8 cellular contexts compared by ENCODE assay signal in the genomic region with DNA sequence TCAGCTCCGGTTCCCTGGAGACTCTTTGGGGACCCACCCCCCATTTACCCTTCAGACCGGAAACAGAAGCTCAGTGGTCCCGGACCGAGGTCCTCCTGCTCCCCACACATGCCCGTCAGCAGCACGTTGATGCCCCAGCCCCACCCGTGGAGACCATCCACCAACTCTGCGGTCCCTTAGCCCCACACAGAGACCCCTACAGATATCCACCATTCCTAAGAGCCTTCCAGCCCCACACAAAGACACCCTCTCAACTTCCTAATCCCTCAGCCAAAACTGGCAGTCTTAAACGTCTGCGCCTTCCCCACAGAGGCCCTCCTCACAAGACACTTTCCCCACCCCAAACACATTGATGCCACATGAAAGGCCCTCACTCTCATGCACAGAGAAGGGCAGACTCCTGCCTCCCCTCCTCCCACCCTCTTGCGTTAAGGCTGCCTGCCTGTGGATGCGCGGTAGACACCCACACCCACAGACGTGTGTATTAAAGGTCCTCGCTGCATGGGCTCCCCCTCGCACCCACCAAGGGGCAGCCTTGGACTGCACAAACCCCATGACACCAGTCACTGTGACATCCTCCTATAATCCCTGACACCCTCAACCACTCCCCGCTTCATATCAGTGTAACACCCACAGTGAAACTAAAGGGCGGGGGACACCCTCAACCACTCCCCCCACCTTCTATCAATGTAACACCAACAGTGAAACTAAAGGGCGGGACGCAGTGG. TPM values are rescaled to one million over a fixed set of nuclear protein-coding genes. Genes with fewer than 3 reads are reported as not detected.
A peak's percentile ranks its signal among the peaks of the same experiment; 100 is the strongest.
DNase-seq lines count a peak whose midpoint lies in the region; ATAC-seq and TF ChIP-seq lines count a peak whose summit lies in the region.

No MANE protein-coding gene starts in this region.

- peak overlapping the region; percentile 26; the same call in 1 of the 2 replicates for H2AFZ ChIP-seq in OCI-LY7 (ENCODE audit: low read length)

- POLR2A ChIA-PET in OCI-LY7 (lab: Charles Lee): no interaction called here

- CTCF ChIA-PET in OCI-LY7 (lab: Charles Lee; ENCODE audit: unreplicated experiment): no interaction called here
- CTCF ChIA-PET in activated naive CD4-positive, alpha-beta T cell treated with anti-CD3 and anti-CD28 coated beads, Interleukin-2, amount 10 ng/mL, durations not matched to agents 7 days and 5 days (lab: Charles Lee): interaction anchor here (0.7 to 3.3 kb wide), 8 partner anchors 9 to 371 kb away, joined by 3 to 99 read pairs (median 14); a partner anchor contains a TSS

- no peaks in the 10 kb centered on the region for H4K20me1 ChIP-seq in OCI-LY7 (ENCODE audit: insufficient read depth, low read length)

- H3K36me3 ChIP-seq in OCI-LY7 (ENCODE audit: insufficient read depth, low read length): no peaks in the 10 kb centered on the region

- peak overlapping the region; percentile 79 for H3K4me3 ChIP-seq in OCI-LY7 (ENCODE audit: low read depth, low read length, poor library complexity, severe bottlenecking)

- ATAC-seq in Right ventricle myocardium superior (ENCODE audit: poor library complexity): peak; percentile 2

- DNase-seq in NOMO-1 treated with DMSO at 0.1 percent for 48 hours (lab: John Stamatoyannopoulos, UW; ENCODE audit: unreplicated experiment): peak; percentile 29
- no peak for DNase-seq in NOMO-1 (lab: John Stamatoyannopoulos, UW; ENCODE audit: unreplicated experiment in 2 of 2)
- DNase-seq in OCI-LY7 (ENCODE audit: low spot score): no peak
- peak; percentile 82 for DNase-seq in activated naive CD4-positive, alpha-beta T cell treated with anti-CD3 and anti-CD28 coated beads, Interleukin-2, amount 10 ng/mL, durations not matched to agents 7 days and 5 days
- DNase-seq in Right ventricle myocardium superior: no peak
- peak; percentile 18 for DNase-seq in renal cortical epithelial cell (ENCODE audit: low read depth)
- DNase-seq in GM19240 (ENCODE audit: insufficient read length, low spot score): no peak
- DNase-seq in NCI-H2107 treated with DMSO at 0.1 percent for 48 hours (lab: John Stamatoyannopoulos, UW; ENCODE audit: unreplicated experiment): no peak

- H3K4me1 Mint-ChIP-seq in activated naive CD4-positive, alpha-beta T cell treated with anti-CD3 and anti-CD28 coated beads, Interleukin-2, amount 10 ng/mL, durations not matched to agents 7 days and 5 days: peaks cover 65% of the 10 kb centered on the region

- H3K4me2 ChIP-seq in OCI-LY7 (ENCODE audit: low read length): peak overlapping the region; percentile 80

- H3K27ac Mint-ChIP-seq in activated naive CD4-positive, alpha-beta T cell treated with anti-CD3 and anti-CD28 coated beads, Interleukin-2, amount 10 ng/mL, durations not matched to agents 7 days and 5 days: peak overlapping the region; percentile 91

- H3K27me3 Mint-ChIP-seq in activated naive CD4-positive, alpha-beta T cell treated with anti-CD3 and anti-CD28 coated beads, Interleukin-2, amount 10 ng/mL, durations not matched to agents 7 days and 5 days: peaks cover 5% of the 10 kb centered on the region

- H3K4me1 ChIP-seq in OCI-LY7 (ENCODE audit: insufficient read depth, low read length, poor library complexity, severe bottlenecking): peaks cover 18% of the 10 kb centered on the region

- no peak for TF ChIP-seq CTCF in OCI-LY7 (conservative IDR thresholded peaks at IDR 0.05; ENCODE audit: low read length)

- no peaks in the 10 kb centered on the region for H3K9me3 ChIP-seq in OCI-LY7 (ENCODE audit: low read length)

- peaks cover 51% of the 10 kb centered on the region for H3K36me3 Mint-ChIP-seq in activated naive CD4-positive, alpha-beta T cell treated with anti-CD3 and anti-CD28 coated beads, Interleukin-2, amount 10 ng/mL, durations not matched to agents 7 days and 5 days

- H3K4me3 Mint-ChIP-seq in activated naive CD4-positive, alpha-beta T cell treated with anti-CD3 and anti-CD28 coated beads, Interleukin-2, amount 10 ng/mL, durations not matched to agents 7 days and 5 days: peak overlapping the region; percentile 80

- no peak overlapping the region for H3K27ac ChIP-seq in OCI-LY7 (ENCODE audit: low read depth, low read length, poor library complexity, severe bottlenecking)

- H3K9me3 Mint-ChIP-seq in activated naive CD4-positive, alpha-beta T cell treated with anti-CD3 and anti-CD28 coated beads, Interleukin-2, amount 10 ng/mL, durations not matched to agents 7 days and 5 days: no peaks in the 10 kb centered on the region

- no TSS peak for BruUV-seq in OCI-LY7 (replicated peaks; lab: Mats Ljungman, UMichigan)

- H3K9me2 ChIP-seq in OCI-LY7 (ENCODE audit: insufficient read depth, low read length): no peaks in the 10 kb centered on the region

- H3K79me2 ChIP-seq in OCI-LY7 (ENCODE audit: insufficient read depth, low read depth, low read length): no peaks in the 10 kb centered on the region; the same call in 1 of the 2 replicates

- intact Hi-C loops in OCI-LY7 (cut with micrococcal nuclease; ENCODE audit: unreplicated experiment) (loop anchor here (5.0 kb wide), 2 partner anchors 101 to 586 kb away; a partner anchor contains a TSS), Right ventricle myocardium superior (cut with DNase I) (loop anchor here (5.0 kb wide), 1 partner anchor 291 kb away; no protein-coding TSS in a partner anchor)

RNA-seq across cellular contexts. Expression of a gene that starts 34.9 kb away (rescaled TPM):
- 14.8 and 15.7 TPM in 2 replicates for total RNA-seq in OCI-LY7 (2014; rRNA removed; shearing (Covaris generic))
- total RNA-seq in OCI-LY7 (2022): 24.7 and 25.3 TPM in 2 replicates
- total RNA-seq in Right ventricle myocardium superior: 19.6 TPM
- 21.7 and 35.1 TPM in 2 replicates for total RNA-seq in renal cortical epithelial cell

RNA-seq across cellular contexts. Expression of a gene that starts 58.2 kb away (rescaled TPM):
- total RNA-seq in OCI-LY7 (2014; rRNA removed; shearing (Covaris generic)): 1.0 and 5.9 TPM in 2 replicates
- total RNA-seq in OCI-LY7 (2022): 2.0 and 2.2 TPM in 2 replicates
- total RNA-seq in Right ventricle myocardium superior: 4.6 TPM
- total RNA-seq in renal cortical epithelial cell: 12.9 and 40.5 TPM in 2 replicates

Comparison
In these comparisons a context has a peak if more than half of its experiments do, and no peak if none do; other contexts are left out.
1. DNase-seq: peak in NOMO-1 treated with DMSO at 0.1 percent for 48 hours (single experiment), activated naive CD4-positive, alpha-beta T cell treated with anti-CD3 and anti-CD28 coated beads, Interleukin-2, amount 10 ng/mL, durations not matched to agents 7 days and 5 days (single experiment) and renal cortical epithelial cell (single experiment); none in NOMO-1 (0 of 2), OCI-LY7 (single experiment), Right ventricle myocardium superior (single experiment), GM19240 (single experiment) and NCI-H2107 treated with DMSO at 0.1 percent for 48 hours (single experiment).